In genomic region chr2:144325086-144325485, GRCh38 we compare ENCODE assay signal across 9 cellular contexts.
DNase-seq lines count a peak whose midpoint lies in the region; ATAC-seq and TF ChIP-seq lines count a peak whose summit lies in the region.
"Had no signal": no experiment of that assay in that cellular context is flagged by ENCODE, and none has a peak within 500 bp of the region (broad histone marks: within the 10 kb centered on the region; RNA-seq: fewer than 3 reads in every experiment).

No MANE protein-coding gene starts in this region.

- peak overlapping the region in 7 of 8 donors; percentile 22 to 76 (median 62) for H3K4me3 Mint-ChIP-seq in CD4-positive, alpha-beta memory T cell
- peak overlapping the region; percentile 51 for H3K4me3 Mint-ChIP-seq in central memory CD8-positive, alpha-beta T cell
- no peak overlapping the region for H3K4me3 Mint-ChIP-seq in WTC11
- H3K4me3 Mint-ChIP-seq: brain had no signal

- CTCF ChIA-PET in CD4-positive, alpha-beta memory T cell (lab: Charles Lee; ENCODE audit: partially characterized antibody), result no interaction called here
- CTCF ChIA-PET in WTC11 (lab: Charles Lee), result interaction anchor here (0.8 kb wide), 1 partner anchor 124 kb away, joined by 3 read pairs; no protein-coding TSS in a partner anchor

- H3K27ac Mint-ChIP-seq in CD4-positive, alpha-beta memory T cell, result peak overlapping the region; percentile 59 to 92 (median 88)
- H3K27ac Mint-ChIP-seq in central memory CD8-positive, alpha-beta T cell (ENCODE audit: low read depth), result peak overlapping the region; percentile 87
- H3K27ac Mint-ChIP-seq in WTC11, result no peak overlapping the region
- H3K27ac Mint-ChIP-seq: brain had no signal

- H3K27me3 ChIP-seq in CD4-positive, alpha-beta memory T cell (ENCODE audit: insufficient read depth, low read length), result no peaks in the 10 kb centered on the region
- no peaks in the 10 kb centered on the region for H3K27me3 ChIP-seq in tibial nerve

- H3K4me1 ChIP-seq in CD4-positive, alpha-beta memory T cell (ENCODE audit: insufficient read depth, low read length), result peaks cover 45% of the 10 kb centered on the region
- peaks cover 0 to 17% (median 2%) of the 10 kb centered on the region in 4 donors for H3K4me1 ChIP-seq in tibial nerve

- H3K4me1 Mint-ChIP-seq in CD4-positive, alpha-beta memory T cell, result peaks cover 29 to 46% (median 39%) of the 10 kb centered on the region in 4 donors
- peaks cover 72% of the 10 kb centered on the region for H3K4me1 Mint-ChIP-seq in central memory CD8-positive, alpha-beta T cell
- H3K4me1 Mint-ChIP-seq in WTC11, result peaks cover 20% of the 10 kb centered on the region

- no peak for TF ChIP-seq POLR2A in tibial nerve (IDR thresholded peaks at IDR 0.05)

- H3K36me3 ChIP-seq in CD4-positive, alpha-beta memory T cell (ENCODE audit: insufficient read depth, low read length), result no peaks in the 10 kb centered on the region
- no peaks in the 10 kb centered on the region for H3K36me3 ChIP-seq in tibial nerve

- peak; percentile 65 for ATAC-seq in GM19467 (IDR thresholded peaks at IDR 0.05; ENCODE audit: unreplicated experiment)
- peak; percentile 66 for ATAC-seq in HG03571 (IDR thresholded peaks at IDR 0.05; ENCODE audit: unreplicated experiment)
- ATAC-seq in central memory CD8-positive, alpha-beta T cell (replicated peaks; ENCODE audit: extremely low read depth, poor library complexity, severe bottlenecking), result peak; percentile 86
- no peak for ATAC-seq in WTC11

- 74 to 76% methylated on average over 3 of the region's 3 CpGs for WGBS in tibial nerve, 2 donors

- no peak overlapping the region for H3K4me3 ChIP-seq in CD4-positive, alpha-beta memory T cell (ENCODE audit: low read length in 2 of 2)
- no peak overlapping the region for H3K4me3 ChIP-seq in tibial nerve

- H3K9me3 Mint-ChIP-seq in CD4-positive, alpha-beta memory T cell, result no peaks in the 10 kb centered on the region
- no peaks in the 10 kb centered on the region for H3K9me3 Mint-ChIP-seq in central memory CD8-positive, alpha-beta T cell
- H3K9me3 Mint-ChIP-seq in WTC11, result peaks cover 9% of the 10 kb centered on the region

- TF ChIP-seq CTCF in tibial nerve (IDR thresholded peaks at IDR 0.05) (no peak), WTC11 (IDR thresholded peaks at IDR 0.05) (no peak)

- no peak for TF ChIP-seq EP300 in tibial nerve (IDR thresholded peaks at IDR 0.05)

- H3K27ac ChIP-seq in CD4-positive, alpha-beta memory T cell (ENCODE audit: low read depth, low read length), result peak overlapping the region; percentile 4
- no peak overlapping the region for H3K27ac ChIP-seq in tibial nerve

- intact Hi-C loops in CD4-positive, alpha-beta memory T cell (cut with micrococcal nuclease), result no loop called here

- H3K36me3 Mint-ChIP-seq in CD4-positive, alpha-beta memory T cell, result no peaks in the 10 kb centered on the region
- peaks cover 9% of the 10 kb centered on the region for H3K36me3 Mint-ChIP-seq in central memory CD8-positive, alpha-beta T cell (ENCODE audit: insufficient read depth)
- H3K36me3 Mint-ChIP-seq in WTC11, result peaks cover 14% of the 10 kb centered on the region

- no peaks in the 10 kb centered on the region for H3K9me3 ChIP-seq in CD4-positive, alpha-beta memory T cell (ENCODE audit: control insufficient read depth in 1 of 2, low read length in 2 of 2)
- H3K9me3 ChIP-seq in tibial nerve, result peaks cover 0 to 9% (median 0%) of the 10 kb centered on the region in 4 donors

- no peaks in the 10 kb centered on the region for H3K27me3 Mint-ChIP-seq in CD4-positive, alpha-beta memory T cell
- no peaks in the 10 kb centered on the region for H3K27me3 Mint-ChIP-seq in central memory CD8-positive, alpha-beta T cell
- no peaks in the 10 kb centered on the region; the same call in 1 of the 2 replicates for H3K27me3 Mint-ChIP-seq in WTC11 (ENCODE audit: low read depth)
- H3K27me3 Mint-ChIP-seq: brain had no signal

- POLR2A ChIA-PET in CD4-positive, alpha-beta memory T cell (lab: Charles Lee; ENCODE audit: partially characterized antibody), result no interaction called here
- POLR2A ChIA-PET in WTC11 (lab: Charles Lee), result no interaction called here

- peak; percentile 51 to 71 (median 67) for DNase-seq in CD4-positive, alpha-beta memory T cell
- peak in 1 of 2 donors; percentile 66 for DNase-seq in central memory CD8-positive, alpha-beta T cell (ENCODE audit: low spot score in 2 of 2)
- DNase-seq in tibial nerve (ENCODE audit: low spot score in 2 of 2) (no peak), WTC11 (ENCODE audit: low spot score) (no peak), SHP77 treated with DMSO at 0.1 percent for 48 hours (lab: John Stamatoyannopoulos, UW) (no peak), islet precursor cell (no peak)

TF ChIP-seq in WTC11, 78 proteins besides CTCF, POLR2A, EP300 and RAD21:
- TF ChIP-seq ZNF532 (CRISPR knock-in tag; IDR thresholded peaks at IDR 0.05; ENCODE audit: borderline replicate concordance) (no peak), USF2 (CRISPR knock-in tag; IDR thresholded peaks at IDR 0.05) (no peak), JAZF1 (CRISPR knock-in tag; IDR thresholded peaks at IDR 0.05) (no peak)

Comparison
In these comparisons a context has a peak if more than half of its experiments do, and no peak if none do; other contexts are left out.
1. DNase-seq: peak in CD4-positive, alpha-beta memory T cell (5 of 5); none in tibial nerve (0 of 2), WTC11 (single experiment), SHP77 treated with DMSO at 0.1 percent for 48 hours (single experiment) and islet precursor cell (single experiment).